Comparison of ENCODE assay signal across 1 cellular context in the genomic region with DNA sequence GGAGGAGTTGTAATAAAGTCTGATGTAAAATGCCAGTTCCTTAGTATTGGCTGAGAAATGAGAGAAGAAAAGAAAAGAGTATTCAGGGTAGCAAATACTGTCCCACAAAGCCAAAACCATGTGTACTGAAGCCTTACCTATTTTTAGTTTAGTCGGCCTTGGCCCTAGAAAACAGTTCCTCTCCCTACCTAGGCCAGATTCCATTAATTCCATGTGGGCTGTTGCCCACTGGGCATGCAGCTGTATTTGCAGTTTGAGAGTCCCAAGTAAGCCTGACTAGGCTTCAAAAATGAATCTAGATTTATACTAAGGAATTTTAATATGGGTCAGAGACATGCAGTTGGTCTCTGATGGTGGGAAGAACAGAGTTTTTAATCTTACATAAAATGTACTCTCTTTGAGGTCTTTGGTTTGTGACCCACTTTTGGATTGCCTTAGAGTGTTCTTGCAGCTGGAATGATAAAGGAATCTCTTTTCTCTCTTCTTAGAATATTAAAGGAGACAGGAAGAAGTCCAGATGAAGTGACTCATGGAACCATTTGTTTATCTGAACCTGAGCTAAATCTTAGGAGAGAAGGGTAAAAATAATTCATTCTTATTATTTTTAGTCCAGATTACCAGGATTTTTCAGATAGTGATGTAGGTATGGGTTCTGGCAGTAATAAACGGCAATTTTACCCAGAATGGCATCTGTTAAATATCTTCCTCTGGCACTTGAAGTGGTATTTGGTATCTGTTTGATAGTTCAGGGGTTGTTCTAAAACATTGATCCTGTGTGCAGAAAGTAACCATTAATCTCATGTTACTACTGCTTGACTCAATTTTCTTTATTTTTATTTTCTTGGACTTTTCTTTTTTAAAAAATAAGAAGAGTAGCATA.
TF ChIP-seq lines count a peak whose summit lies in the region.

No MANE protein-coding gene starts in this region.

TF ChIP-seq in WTC11, 78 proteins besides CTCF, POLR2A, EP300 and RAD21 (continued from another document):
- no peak for TF ChIP-seq ARID4B (CRISPR knock-in tag; IDR thresholded peaks at IDR 0.05; ENCODE audit: borderline replicate concordance)
